In genomic region chr13:114236224-114236623, GRCh38 we compare ENCODE assay signal across 9 cellular contexts. TPM values are rescaled to one million over a fixed set of nuclear protein-coding genes. Genes with fewer than 3 reads are reported as not detected.
DNase-seq lines count a peak whose midpoint lies in the region; ATAC-seq and TF ChIP-seq lines count a peak whose summit lies in the region.
"Had no signal": no experiment of that assay in that cellular context is flagged by ENCODE, and none has a peak within 500 bp of the region (broad histone marks: within the 10 kb centered on the region; RNA-seq: fewer than 3 reads in every experiment).

No MANE protein-coding gene starts in this region.

- peaks cover 17 to 20% of the 10 kb centered on the region in 2 donors for H3K4me1 Mint-ChIP-seq in natural killer cell treated with Interleukin-12 subunit alpha and Interleukin-12 subunit beta and Interleukin-15 and Interleukin-18, amount 100 ng/mL, for 72 hours (ENCODE audit: low read depth in 2 of 2)

- peak overlapping the region; percentile 96 for H3K4me2 ChIP-seq in BLaER1

- intact Hi-C loops in colonic mucosa (cut with DNase I) = no loop called here

- H3K4me3 Mint-ChIP-seq in natural killer cell treated with Interleukin-12 subunit alpha and Interleukin-12 subunit beta and Interleukin-15 and Interleukin-18, amount 100 ng/mL, for 72 hours = peak overlapping the region; percentile 90

- no peaks in the 10 kb centered on the region for H3K9me3 Mint-ChIP-seq in natural killer cell treated with Interleukin-12 subunit alpha and Interleukin-12 subunit beta and Interleukin-15 and Interleukin-18, amount 100 ng/mL, for 72 hours

- H4K20me1 ChIP-seq in BLaER1 = peaks cover 16% of the 10 kb centered on the region

- peak overlapping the region; percentile 61 to 64 for H3K27ac Mint-ChIP-seq in natural killer cell treated with Interleukin-12 subunit alpha and Interleukin-12 subunit beta and Interleukin-15 and Interleukin-18, amount 100 ng/mL, for 72 hours

- H3K9ac ChIP-seq in BLaER1 (peak overlapping the region; percentile 87; the same call in 1 of the 2 replicates), colonic mucosa (ENCODE audit: low read depth in 2 of 2, low read length in 2 of 2) (peak overlapping the region in 1 of 2 donors; percentile 36)

- TF ChIP-seq CTCF in LNCaP clone FGC (IDR thresholded peaks at IDR 0.05; ENCODE audit: control insufficient read depth, extremely low read depth, insufficient read depth) (no peak), colonic mucosa (IDR thresholded peaks at IDR 0.05) (no peak)

- ATAC-seq in natural killer cell treated with Interleukin-12 subunit alpha and Interleukin-12 subunit beta and Interleukin-15 and Interleukin-18, amount 100 ng/mL, for 72 hours = no peak

- DNase-seq in LNCaP clone FGC (ENCODE audit: low read depth) (no peak), colonic mucosa (no peak), NCI-H2196 (lab: John Stamatoyannopoulos, UW; ENCODE audit: unreplicated experiment) (no peak), NCI-H226 (no peak), caudate nucleus (lab: John Stamatoyannopoulos, UW) (no peak)
- no peak for DNase-seq in natural killer cell treated with Interleukin-12 subunit alpha and Interleukin-12 subunit beta and Interleukin-15 and Interleukin-18, amount 100 ng/mL, for 72 hours (ENCODE audit: low spot score)
- no peak for DNase-seq in effector CD8-positive, alpha-beta T cell (lab: John Stamatoyannopoulos, UW)

- no peaks in the 10 kb centered on the region for H3K27me3 Mint-ChIP-seq in natural killer cell treated with Interleukin-12 subunit alpha and Interleukin-12 subunit beta and Interleukin-15 and Interleukin-18, amount 100 ng/mL, for 72 hours

- peak overlapping the region; percentile 83 for H3K4me3 ChIP-seq in BLaER1
- peak overlapping the region; percentile 90 for H3K4me3 ChIP-seq in LNCaP clone FGC (ENCODE audit: low read depth, low read length)
- H3K4me3 ChIP-seq in colonic mucosa = peak overlapping the region; percentile 92

- H3K27ac ChIP-seq in BLaER1 = no peak overlapping the region
- no peak overlapping the region for H3K27ac ChIP-seq in colonic mucosa
- H3K27ac ChIP-seq in caudate nucleus (ENCODE audit: low read depth, low read length) = no peak overlapping the region

- H3K27me3 ChIP-seq in BLaER1 = no peaks in the 10 kb centered on the region
- H3K27me3 ChIP-seq in colonic mucosa = no peaks in the 10 kb centered on the region

- peaks cover 17% of the 10 kb centered on the region for H3K36me3 Mint-ChIP-seq in natural killer cell treated with Interleukin-12 subunit alpha and Interleukin-12 subunit beta and Interleukin-15 and Interleukin-18, amount 100 ng/mL, for 72 hours

- H3K9me3 ChIP-seq in BLaER1 = no peaks in the 10 kb centered on the region
- no peaks in the 10 kb centered on the region for H3K9me3 ChIP-seq in colonic mucosa

- H3K4me1 ChIP-seq in BLaER1 (peaks cover 19% of the 10 kb centered on the region), colonic mucosa (no peaks in the 10 kb centered on the region)

- H3K36me3 ChIP-seq in BLaER1 = peaks cover 47% of the 10 kb centered on the region
- peaks cover 3% of the 10 kb centered on the region for H3K36me3 ChIP-seq in colonic mucosa

RNA-seq across cellular contexts. Expression of gene CDC16, which starts 1.5 kb away (rescaled TPM):
- 10 to 100 TPM; 35.7 to 47.9 TPM for total RNA-seq in colonic mucosa
- total RNA-seq in natural killer cell treated with Interleukin-12 subunit alpha and Interleukin-12 subunit beta and Interleukin-15 and Interleukin-18, amount 100 ng/mL, for 72 hours = 10 to 100 TPM; 60.5 to 88.0 TPM

RNA-seq across cellular contexts. Expression of gene UPF3A, which starts 45.2 kb away (rescaled TPM):
- 10 to 100 TPM; 22.1 to 29.7 TPM for total RNA-seq in colonic mucosa
- 10 to 100 TPM; 30.8 to 44.3 TPM for total RNA-seq in natural killer cell treated with Interleukin-12 subunit alpha and Interleukin-12 subunit beta and Interleukin-15 and Interleukin-18, amount 100 ng/mL, for 72 hours

RNA-seq across cellular contexts. Expression of gene CFAP97D2, which starts 57.2 kb away (rescaled TPM):
- not detected for total RNA-seq in colonic mucosa
- not detected for total RNA-seq in natural killer cell treated with Interleukin-12 subunit alpha and Interleukin-12 subunit beta and Interleukin-15 and Interleukin-18, amount 100 ng/mL, for 72 hours
- total RNA-seq: cerebellum had no signal
